Comparison of ENCODE assay signal across 15 cellular contexts in the genomic region with DNA sequence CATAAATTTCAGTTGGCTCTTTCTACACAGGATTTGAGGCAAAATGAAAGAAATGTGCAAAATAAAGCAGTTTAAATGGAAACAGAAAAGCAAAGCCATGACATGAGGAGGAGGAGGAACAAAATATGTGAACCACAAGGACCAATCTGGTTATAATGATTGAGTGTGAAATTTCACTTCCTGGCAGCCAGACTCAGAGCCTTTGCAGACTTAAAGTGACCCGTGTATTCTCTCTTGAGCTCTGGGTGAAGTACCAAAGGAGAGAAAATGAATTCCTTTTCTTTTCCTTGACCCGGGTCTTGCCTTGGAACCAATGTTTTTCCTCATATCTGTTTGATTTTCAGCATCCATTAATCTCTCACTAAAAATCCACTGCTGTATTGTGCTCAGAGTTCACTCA.
DNase-seq lines count a peak whose midpoint lies in the region; ATAC-seq lines count a peak whose summit lies in the region.
"Had no signal": no experiment of that assay in that cellular context is flagged by ENCODE, and none has a peak within 500 bp of the region (broad histone marks: within the 10 kb centered on the region; RNA-seq: fewer than 3 reads in every experiment).

No MANE protein-coding gene starts in this region.

- intact Hi-C loops in sciatic nerve (cut with DNase I): no loop called here

- ATAC-seq in sciatic nerve: peak; percentile 50
- no peak for ATAC-seq in GM21367 (IDR thresholded peaks at IDR 0.05; ENCODE audit: unreplicated experiment)
- ATAC-seq in HG02938 (IDR thresholded peaks at IDR 0.05; ENCODE audit: unreplicated experiment): no peak
- no peak for ATAC-seq in GM21717 (IDR thresholded peaks at IDR 0.05; ENCODE audit: unreplicated experiment)
- ATAC-seq: HCT116 had no signal

- DNase-seq in EL (peak; percentile 17), NOMO-1 (lab: John Stamatoyannopoulos, UW; ENCODE audit: unreplicated experiment in 2 of 2) (peak; percentile 15 to 82), fibroblast of gingiva (ENCODE audit: low read depth) (peak; percentile 24), sciatic nerve (ENCODE audit: low spot score) (no peak), hepatic stellate cell (ENCODE audit: low spot score) (no peak)
- DNase-seq: activated T-cell treated with anti-CD3 and anti-CD28 coated beads, Interleukin-2, amount 50 U/mL, for 1 hour; adrenal gland; DMS 273 treated with DMSO at 0.1 percent for 48 hours; NCI-H2029 treated with DMSO at 0.1 percent for 48 hours; NCI-H526 treated with DMSO at 0.1 percent for 48 hours; stomach had no signal

Comparison
In these comparisons a context has a peak if more than half of its experiments do, and no peak if none do; other contexts are left out.
1. DNase-seq: peak in EL (single experiment), NOMO-1 (2 of 2) and fibroblast of gingiva (single experiment); none in sciatic nerve (single experiment) and hepatic stellate cell (single experiment).